13 cellular contexts compared by ENCODE assay signal in the genomic region with DNA sequence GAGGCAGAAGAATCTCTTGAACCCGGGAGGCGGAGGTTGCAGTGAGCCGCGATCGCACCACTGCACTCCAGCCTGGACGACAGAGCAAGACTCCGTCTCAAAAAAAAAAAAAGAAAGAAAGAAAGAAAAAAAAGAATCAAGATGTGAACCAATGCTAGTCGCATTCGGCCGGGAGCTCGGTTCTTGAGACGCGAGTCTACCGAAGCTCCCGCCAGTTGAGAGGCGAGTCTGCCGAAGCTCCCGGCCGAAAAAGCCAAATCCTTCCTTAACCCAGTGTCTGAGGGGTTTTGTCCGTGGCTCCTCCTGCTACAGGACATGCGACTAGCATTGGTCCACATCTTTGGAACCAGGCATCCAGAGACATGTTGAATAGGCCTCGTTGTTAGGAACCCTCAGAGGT. TPM values are rescaled to one million over a fixed set of nuclear protein-coding genes. Genes with fewer than 3 reads are reported as not detected.
DNase-seq lines count a peak whose midpoint lies in the region; TF ChIP-seq lines count a peak whose summit lies in the region.
"Not testable (repeated sequence)": the region's sequence is repeated elsewhere in the genome, so short reads cannot be mapped to it uniquely, and the experiment has no call there.
"Had no signal": no experiment of that assay in that cellular context is flagged by ENCODE, and none has a peak within 500 bp of the region (broad histone marks: within the 10 kb centered on the region; RNA-seq: fewer than 3 reads in every experiment).

No MANE protein-coding gene starts in this region.

- H3K4ac ChIP-seq in neuronal stem cell (ENCODE audit: low read length): not testable (repeated sequence)

- not testable (repeated sequence) for H3K79me1 ChIP-seq in neuronal stem cell (ENCODE audit: low read depth, low read length)

- not testable (repeated sequence) for H4K20me1 ChIP-seq in BLaER1 treated with 17β-estradiol and CSF1 and Interleukin-3, amounts not matched to agents 10 nM and 100 nM
- peaks cover 20% of the 10 kb centered on the region for H4K20me1 ChIP-seq in hepatocyte (ENCODE audit: insufficient read depth, poor library complexity, severe bottlenecking)

- H3K4me1 ChIP-seq in BLaER1 treated with 17β-estradiol and CSF1 and Interleukin-3, amounts not matched to agents 10 nM and 100 nM: peaks cover 14 to 51% (median 35%) of the 10 kb centered on the region in 10 experiments
- H3K4me1 ChIP-seq in hepatocyte (ENCODE audit: insufficient read depth): peaks cover 42% of the 10 kb centered on the region
- peaks cover 11 to 14% of the 10 kb centered on the region in 2 donors for H3K4me1 ChIP-seq in neuronal stem cell (ENCODE audit: control insufficient read depth in 2 of 2, insufficient read depth in 1 of 2, low read depth in 1 of 2, low read length in 2 of 2)

- H3K9me2 ChIP-seq in hepatocyte (replicated peaks; ENCODE audit: insufficient read depth): not testable (repeated sequence)

- not testable (repeated sequence) for H3K4me3 ChIP-seq in BLaER1 treated with 17β-estradiol and CSF1 and Interleukin-3, amounts not matched to agents 10 nM and 100 nM; SK-N-MC; hepatocyte; neuronal stem cell (ENCODE audit: low read length in 2 of 2)

- WGBS in hepatocyte (ENCODE audit: low lambda C conversion rate, missing lambda C conversion rate): 95% methylated on average over 15 of the region's 22 CpGs
- WGBS in neuronal stem cell (ENCODE audit: extremely low coverage in 2 of 2, insufficient read length in 2 of 2, insufficient replicate concordance in 1 of 2), 2 donors: no CpG with 5 or more reads among the region's 22 CpGs

- H3K4me3 Mint-ChIP-seq in brain (peak overlapping the region in 3 of 5 experiments; percentile 66 to 83 (median 82)), type B pancreatic cell (peak overlapping the region; percentile 85)
- not testable (repeated sequence) for H3K4me3 Mint-ChIP-seq in mesothelial cell of epicardium

- not testable (repeated sequence) for H4K8ac ChIP-seq in neuronal stem cell (ENCODE audit: low read depth, low read length)

- H3K9me3 ChIP-seq in BLaER1 treated with 17β-estradiol and CSF1 and Interleukin-3, amounts not matched to agents 10 nM and 100 nM (replicated peaks in 1 of 11): peaks cover 0 to 17% (median 6%) of the 10 kb centered on the region in 11 experiments; a peak in 9 of 22 replicates
- H3K9me3 ChIP-seq in SK-N-MC (ENCODE audit: low read depth, low read length); hepatocyte (ENCODE audit: low read depth); neuronal stem cell (replicated peaks in 1 of 2; ENCODE audit: control insufficient read depth in 2 of 2, insufficient read depth in 1 of 2, low read depth in 1 of 2, low read length in 2 of 2): not testable (repeated sequence)

- not testable (repeated sequence) for H3K27ac ChIP-seq in BLaER1 treated with 17β-estradiol and CSF1 and Interleukin-3, amounts not matched to agents 10 nM and 100 nM; neuronal stem cell (replicated peaks; ENCODE audit: low read length)
- H3K27ac ChIP-seq in SK-N-MC (0 out of 2 replicates have a peak overlapping the region, but pooled peaks have one; percentile 46), hepatocyte (peak overlapping the region; percentile 77)

- H3K36me3 ChIP-seq in BLaER1 treated with 17β-estradiol and CSF1 and Interleukin-3, amounts not matched to agents 10 nM and 100 nM; hepatocyte (replicated peaks; ENCODE audit: insufficient read depth, low read depth): not testable (repeated sequence)
- H3K36me3 ChIP-seq in SK-N-MC (ENCODE audit: insufficient read depth, low read length): peaks cover 15% of the 10 kb centered on the region
- peaks cover 5 to 23% of the 10 kb centered on the region in 2 donors for H3K36me3 ChIP-seq in neuronal stem cell (replicated peaks in 1 of 2; ENCODE audit: control insufficient read depth in 2 of 2, insufficient read depth in 2 of 2, low read length in 2 of 2)

- not testable (repeated sequence) for H3K14ac ChIP-seq in neuronal stem cell (ENCODE audit: low read length)

- peaks cover 22 to 46% (median 29%) of the 10 kb centered on the region in 11 experiments for H3K27me3 ChIP-seq in BLaER1 treated with 17β-estradiol and CSF1 and Interleukin-3, amounts not matched to agents 10 nM and 100 nM
- H3K27me3 ChIP-seq in hepatocyte: not testable (repeated sequence)
- H3K27me3 ChIP-seq in neuronal stem cell (ENCODE audit: control insufficient read depth in 3 of 3, insufficient read depth in 3 of 3, low read depth in 1 of 3, low read length in 3 of 3): peaks cover 0 to 24% (median 5%) of the 10 kb centered on the region in 3 experiments

- not testable (repeated sequence) for H2BK12ac ChIP-seq in neuronal stem cell (ENCODE audit: low read length)

- H3K4me1 Mint-ChIP-seq in brain: peaks cover 76% of the 10 kb centered on the region
- H3K4me1 Mint-ChIP-seq in mesothelial cell of epicardium: peaks cover 52% of the 10 kb centered on the region
- H3K4me1 Mint-ChIP-seq in type B pancreatic cell (ENCODE audit: unreplicated experiment): peaks cover 30% of the 10 kb centered on the region

- H2AFZ ChIP-seq in hepatocyte; neuronal stem cell (ENCODE audit: low read length): not testable (repeated sequence)

- peak overlapping the region; percentile 83 for H3K18ac ChIP-seq in neuronal stem cell (ENCODE audit: low read length)

- DNase-seq in SK-N-MC (ENCODE audit: low read depth, low spot score); hepatocyte (ENCODE audit: low spot score); mesothelial cell of epicardium (ENCODE audit: low spot score in 2 of 2, unreplicated experiment in 2 of 2); neuronal stem cell (ENCODE audit: low spot score); type B pancreatic cell (ENCODE audit: extremely low spot score, unreplicated experiment): not testable (repeated sequence)

- not testable (repeated sequence) for H3K23ac ChIP-seq in neuronal stem cell (ENCODE audit: low read depth, low read length, poor library complexity)

- not testable (repeated sequence) for H2BK120ac ChIP-seq in neuronal stem cell (ENCODE audit: low read depth, low read length)

- H2BK5ac ChIP-seq in neuronal stem cell (ENCODE audit: low read length): not testable (repeated sequence)

- H3K9me3 Mint-ChIP-seq in brain, mesothelial cell of epicardium, type B pancreatic cell: not testable (repeated sequence)

- H4K91ac ChIP-seq in neuronal stem cell (ENCODE audit: low read depth, low read length, poor library complexity): not testable (repeated sequence)

- H3K27me3 Mint-ChIP-seq in brain: peaks cover 12% of the 10 kb centered on the region
- not testable (repeated sequence) for H3K27me3 Mint-ChIP-seq in mesothelial cell of epicardium (ENCODE audit: low read depth); type B pancreatic cell

- H3K27ac Mint-ChIP-seq in brain (peak overlapping the region in 4 of 5 experiments; percentile 78 to 98 (median 94)), mesothelial cell of epicardium (peak overlapping the region; percentile 86)
- H3K27ac Mint-ChIP-seq in type B pancreatic cell: not testable (repeated sequence)

- peak overlapping the region in 8 of 11 experiments; percentile 80 to 97 (median 88); a peak in 13 of 22 replicates for H3K4me2 ChIP-seq in BLaER1 treated with 17β-estradiol and CSF1 and Interleukin-3, amounts not matched to agents 10 nM and 100 nM
- not testable (repeated sequence) for H3K4me2 ChIP-seq in hepatocyte; neuronal stem cell (ENCODE audit: insufficient read depth, low read length, poor library complexity, severe bottlenecking)

- peaks cover 33% of the 10 kb centered on the region for H3K79me2 ChIP-seq in hepatocyte

- H2BK15ac ChIP-seq in neuronal stem cell (ENCODE audit: low read length): not testable (repeated sequence)

- not testable (repeated sequence) for H3K9ac ChIP-seq in BLaER1 treated with 17β-estradiol and CSF1 and Interleukin-3, amounts not matched to agents 10 nM and 100 nM; SK-N-MC (ENCODE audit: insufficient read length); neuronal stem cell (ENCODE audit: low read depth, low read length, poor library complexity)

- peaks cover 30% of the 10 kb centered on the region for H3K36me3 Mint-ChIP-seq in brain
- not testable (repeated sequence) for H3K36me3 Mint-ChIP-seq in mesothelial cell of epicardium, type B pancreatic cell

- not testable (repeated sequence) for TF ChIP-seq CTCF in brain (conservative IDR thresholded peaks at IDR 0.05); hepatocyte (IDR thresholded peaks at IDR 0.05; ENCODE audit: poor library complexity); mesothelial cell of epicardium (IDR thresholded peaks at IDR 0.05; ENCODE audit: unreplicated experiment); type B pancreatic cell (conservative IDR thresholded peaks at IDR 0.05)

- peak overlapping the region; percentile 66 for H2AK5ac ChIP-seq in neuronal stem cell (ENCODE audit: low read depth, low read length)

RNA-seq across cellular contexts. Expression of a gene that starts 1.5 kb away (rescaled TPM):
- polyA plus RNA-seq in brain (ENCODE audit: insufficient read depth, low read depth, low replicate concordance): 14.1 TPM
- 36.4 and 51.7 TPM in 2 replicates for total RNA-seq in hepatocyte
- 46.8 and 55.9 TPM in 2 replicates for polyA plus RNA-seq in hepatocyte
- total RNA-seq in mesothelial cell of epicardium: 50.3 to 51.7 TPM (median 50.7 TPM) in 3 replicates
- 7.0 TPM for polyA plus RNA-seq in neuronal stem cell (2013, experiment 1 of 2)
- polyA plus RNA-seq in neuronal stem cell (2013, experiment 2 of 2): 7.6 TPM
- 22.1 and 29.3 TPM in 2 replicates for total RNA-seq in type B pancreatic cell (ENCODE audit: low replicate concordance)
- total RNA-seq: CD4-positive, CD25-positive, alpha-beta regulatory T cell; CD8-positive, alpha-beta memory T cell had no signal
- polyA plus RNA-seq: CD4-positive, CD25-positive, alpha-beta regulatory T cell; CD8-positive, alpha-beta memory T cell; HepG2 had no signal

RNA-seq across cellular contexts. Expression of a gene that starts 13.8 kb away (rescaled TPM):
- polyA plus RNA-seq in brain (ENCODE audit: insufficient read depth, low read depth, low replicate concordance) (5.3 TPM), hepatocyte (not detected in 2 replicates)
- total RNA-seq in hepatocyte (0.27 TPM in 1 of 2 replicates, not detected in the other), mesothelial cell of epicardium (0.49 to 0.79 TPM (median 0.73 TPM) in 3 replicates), type B pancreatic cell (ENCODE audit: low replicate concordance) (0.10 and 2.0 TPM in 2 replicates)
- 0.52 TPM for polyA plus RNA-seq in neuronal stem cell (2013, experiment 1 of 2)
- polyA plus RNA-seq in neuronal stem cell (2013, experiment 2 of 2): 0.47 TPM
- total RNA-seq: A673; CD4-positive, CD25-positive, alpha-beta regulatory T cell; CD8-positive, alpha-beta memory T cell; G401; GM12878; HepG2 had no signal
- polyA plus RNA-seq: CD4-positive, CD25-positive, alpha-beta regulatory T cell; CD8-positive, alpha-beta memory T cell; GM12878; HepG2 had no signal

RNA-seq across cellular contexts. Expression of a gene that starts 56.5 kb away (rescaled TPM):
- polyA plus RNA-seq in brain (ENCODE audit: insufficient read depth, low read depth, low replicate concordance) (59.3 TPM), hepatocyte (5.5 and 6.4 TPM in 2 replicates)
- total RNA-seq in hepatocyte (11.2 and 11.4 TPM in 2 replicates), mesothelial cell of epicardium (25.8 to 27.4 TPM (median 25.9 TPM) in 3 replicates), type B pancreatic cell (ENCODE audit: low replicate concordance) (6.7 and 21.9 TPM in 2 replicates)
- polyA plus RNA-seq in neuronal stem cell (2013, experiment 1 of 2): 41.6 TPM
- 41.3 TPM for polyA plus RNA-seq in neuronal stem cell (2013, experiment 2 of 2)
- total RNA-seq: CD4-positive, CD25-positive, alpha-beta regulatory T cell had no signal
- polyA plus RNA-seq: CD8-positive, alpha-beta memory T cell had no signal
